ENCODE assay signal across 19 cellular contexts in genomic region chr11:119796363-119797060, GRCh38.
A peak's percentile ranks its signal among the peaks of the same experiment; 100 is the strongest.
DNase-seq lines count a peak whose midpoint lies in the region; ATAC-seq, FAIRE-seq and TF ChIP-seq lines count a peak whose summit lies in the region.
"Had no signal": no experiment of that assay in that cellular context is flagged by ENCODE, and none has a peak within 500 bp of the region (broad histone marks: within the 10 kb centered on the region; RNA-seq: fewer than 3 reads in every experiment).

No MANE protein-coding gene starts in this region.

- ATAC-seq in IMR-90 (ENCODE audit: low read depth), result no peak
- no peak for ATAC-seq in right lobe of liver
- no peak for ATAC-seq in GM21619 (IDR thresholded peaks at IDR 0.05; ENCODE audit: unreplicated experiment)
- ATAC-seq in GM21737 (IDR thresholded peaks at IDR 0.05; ENCODE audit: unreplicated experiment), result no peak
- ATAC-seq: HepG2 had no signal

- in situ Hi-C loops in IMR-90 (cut with MboI; ENCODE audit: low sequenced_read_pairs), result no loop called here

- H4K5ac ChIP-seq in IMR-90 (ENCODE audit: low read depth, low read length) (no peak overlapping the region), H1 (ENCODE audit: insufficient read length, low read depth, low read length) (no peak overlapping the region)

- H3K4me2 ChIP-seq in IMR-90 (ENCODE audit: low read depth, low read length) (no peak overlapping the region), H1 (ENCODE audit: insufficient read depth in 1 of 2, low read depth in 2 of 2, low read length in 2 of 2) (peak overlapping the region; percentile 5 to 55; a peak in 2 of 4 replicates), neural cell (ENCODE audit: low read length) (no peak overlapping the region)

- H2AK5ac ChIP-seq in IMR-90 (ENCODE audit: low read depth, low read length), result no peak overlapping the region
- H2AK5ac ChIP-seq in H1 (ENCODE audit: low read depth, low read length), result 0 out of 2 replicates have a peak overlapping the region, but pooled peaks have one; percentile 65

- H3K4ac ChIP-seq in IMR-90 (ENCODE audit: low read depth, low read length), result no peak overlapping the region
- H3K4ac ChIP-seq in H1 (replicated peaks; ENCODE audit: insufficient read length, low read depth, low read length), result no peak overlapping the region

- no peaks in the 10 kb centered on the region for H3K9me3 ChIP-seq in IMR-90 (ENCODE audit: control insufficient read depth, insufficient read depth, low read length)
- H3K9me3 ChIP-seq in H1 (ENCODE audit: insufficient read depth in 2 of 2, low read depth in 1 of 2, low read length in 1 of 2), result no peaks in the 10 kb centered on the region
- no peaks in the 10 kb centered on the region for H3K9me3 ChIP-seq in neural cell (ENCODE audit: low read length)
- no peaks in the 10 kb centered on the region for H3K9me3 ChIP-seq in right lobe of liver

- no peak for FAIRE-seq in H1 (lab: Jason Lieb, UNC)
- FAIRE-seq: G401.6, GM12891, HepG2 had no signal

- H2AFZ ChIP-seq in IMR-90 (replicated peaks; ENCODE audit: low read length, poor library complexity) (no peak overlapping the region), H1 (ENCODE audit: low read length) (no peak overlapping the region), neural cell (ENCODE audit: low read depth, low read length) (peak overlapping the region; percentile 78)
- H2AFZ ChIP-seq: GM23248 had no signal

- TF ChIP-seq RAD21 in IMR-90 (IDR thresholded peaks at IDR 0.05; ENCODE audit: low read length), result no peak
- no peak for TF ChIP-seq RAD21 in H1 (IDR thresholded peaks at IDR 0.05 in 1 of 2, conservative IDR thresholded peaks at IDR 0.05 in 1 of 2; ENCODE audit: low read depth in 2 of 2, low read length in 2 of 2)
- no peak for TF ChIP-seq RAD21 in neural cell (conservative IDR thresholded peaks at IDR 0.05)

- H2BK120ac ChIP-seq in IMR-90 (ENCODE audit: low read depth, low read length), result no peak overlapping the region
- H2BK120ac ChIP-seq in H1 (replicated peaks; ENCODE audit: low read depth, low read length), result no peak overlapping the region

- TF ChIP-seq EP300 in H1 (IDR thresholded peaks at IDR 0.05; ENCODE audit: borderline replicate concordance in 1 of 2, low read depth in 2 of 2, low read length in 2 of 2) (no peak), neural cell (conservative IDR thresholded peaks at IDR 0.05; ENCODE audit: poor library complexity, severe bottlenecking) (no peak)

- DNase-seq in IMR-90 (no peak), H1 (ENCODE audit: low read depth in 1 of 2, low spot score in 2 of 2) (no peak), right lobe of liver (no peak)
- DNase-seq in activated naive CD4-positive, alpha-beta T cell treated with Interleukin-2 at 50 U/mL for 16 hours, result no peak
- DNase-seq: ACHN; CD4-positive, alpha-beta T cell; GM23248; Karpas-422; MM.1S; NCI-H1105; NCI-H187; NCI-H2171; NCI-H446 treated with DMSO at 0.1 percent for 48 hours had no signal

- H3K23me2 ChIP-seq in H1 (ENCODE audit: low read depth, low read length), result no peaks in the 10 kb centered on the region; the same call in 1 of the 2 replicates

- no peak overlapping the region for H2BK20ac ChIP-seq in IMR-90 (ENCODE audit: low read depth, low read length)
- peak overlapping the region; percentile 80; the same call in 1 of the 2 replicates for H2BK20ac ChIP-seq in H1 (ENCODE audit: low read length)

- TF ChIP-seq POLR2A in IMR-90 (IDR thresholded peaks at IDR 0.05; ENCODE audit: low read depth, low read length) (no peak), H1 (IDR thresholded peaks at IDR 0.05; ENCODE audit: control extremely low read depth in 1 of 2, low read depth in 2 of 2, low read length in 2 of 2) (no peak), right lobe of liver (IDR thresholded peaks at IDR 0.05) (no peak)

- H3K23ac ChIP-seq in IMR-90 (ENCODE audit: low read depth, low read length) (no peak overlapping the region), H1 (ENCODE audit: insufficient read length) (no peak overlapping the region)

- H3K14ac ChIP-seq in IMR-90 (replicated peaks; ENCODE audit: low read depth, low read length) (no peak overlapping the region), H1 (ENCODE audit: insufficient read length) (no peak overlapping the region)

- H2AK9ac ChIP-seq in IMR-90 (replicated peaks; ENCODE audit: low read depth, low read length, poor library complexity), result peak overlapping the region; percentile 65

- intact Hi-C loops in IMR-90 (cut with micrococcal nuclease), result no loop called here
- intact Hi-C loops in right lobe of liver (cut with DNase I), result no loop called here

- WGBS in IMR-90 (ENCODE audit: extremely low coverage in 2 of 2, insufficient read length in 1 of 2), 2 experiments, result 33% methylated on average over 1 of the region's 8 CpGs; no CpG with 5 or more reads in 1 of the 2 experiments
- WGBS in H1 (ENCODE audit: extremely low coverage in 1 of 2, insufficient coverage in 1 of 2, insufficient read length in 1 of 2, insufficient replicate concordance in 2 of 2, low coverage in 1 of 2, low lambda C conversion rate in 2 of 2, missing lambda C conversion rate in 1 of 2), 2 experiments, result 69% methylated on average over 8 of the region's 8 CpGs; no CpG with 5 or more reads in 1 of the 2 experiments
- 78% methylated on average over 1 of the region's 8 CpGs for WGBS in right lobe of liver (ENCODE audit: insufficient coverage, low coverage, low lambda C conversion rate, missing lambda C conversion rate)

- H3K27ac ChIP-seq in IMR-90 (ENCODE audit: insufficient read depth, low read length), result no peak overlapping the region
- no peak overlapping the region for H3K27ac ChIP-seq in H1 (ENCODE audit: low read depth, low read length)
- peak overlapping the region; percentile 71 for H3K27ac ChIP-seq in neural cell (ENCODE audit: low read length)
- no peak overlapping the region for H3K27ac ChIP-seq in right lobe of liver

- no TSS peak for BruUV-seq in IMR-90 (replicated peaks; lab: Mats Ljungman, UMichigan)

- CTCF ChIA-PET in IMR-90 (lab: Yijun Ruan, JAX) (interaction anchor here (0.6 kb wide), 1 partner anchor 202 kb away, joined by 3 read pairs; no protein-coding TSS in a partner anchor), H1 (lab: Charles Lee; ENCODE audit: partially characterized antibody) (interaction anchor here (0.7 to 1.7 kb wide), 6 partner anchors 21 to 1868 kb away, joined by 3 to 4 read pairs (median 4); no protein-coding TSS in a partner anchor)

- H3K9ac ChIP-seq in IMR-90 (ENCODE audit: low read depth, low read length) (no peak overlapping the region), H1 (replicated peaks in 1 of 4; ENCODE audit: extremely low read depth in 1 of 4, low read depth in 3 of 4, low read length in 3 of 4) (no peak overlapping the region), neural cell (ENCODE audit: low read length) (peak overlapping the region; percentile 50)
- H3K9ac ChIP-seq: GM23248 had no signal

- H2BK12ac ChIP-seq in H1 (ENCODE audit: low read depth, low read length), result peak overlapping the region; percentile 97; the same call in 1 of the 2 replicates

- dilution Hi-C loops in IMR-90 (cut with HindIII; ENCODE audit: low sequenced_read_pairs, unreplicated experiment), result no loop called here

- H4K91ac ChIP-seq in IMR-90 (ENCODE audit: insufficient read depth, low read depth, low read length) (no peak overlapping the region), H1 (replicated peaks; ENCODE audit: insufficient read length, low read length) (no peak overlapping the region)

- H2BK15ac ChIP-seq in IMR-90 (ENCODE audit: low read depth, low read length) (no peak overlapping the region), H1 (ENCODE audit: low read length) (peak overlapping the region; percentile 72; the same call in 1 of the 2 replicates)

- H4K20me1 ChIP-seq in IMR-90 (ENCODE audit: insufficient read depth, low read length) (no peaks in the 10 kb centered on the region; the same call in 1 of the 2 replicates), H1 (replicated peaks in 1 of 2; ENCODE audit: control insufficient read depth in 1 of 2, insufficient read depth in 2 of 2, low read length in 2 of 2) (peaks cover 0 to 2% of the 10 kb centered on the region in 2 experiments), neural cell (ENCODE audit: insufficient read depth) (no peaks in the 10 kb centered on the region)

- no peaks in the 10 kb centered on the region for H3K9me2 ChIP-seq in neural cell (ENCODE audit: insufficient read depth, low read length)

- POLR2A ChIA-PET in IMR-90 (lab: Charles Lee; ENCODE audit: unreplicated experiment) (no interaction called here), H1 (lab: Charles Lee; ENCODE audit: partially characterized antibody) (interaction anchor here (1.4 kb wide), 1 partner anchor 70 kb away, joined by 3 read pairs; no protein-coding TSS in a partner anchor)

- H3K79me2 ChIP-seq in H1 (ENCODE audit: control insufficient read depth in 1 of 2, insufficient read depth in 2 of 2, low read length in 2 of 2), result no peaks in the 10 kb centered on the region
- H3K79me2 ChIP-seq in neural cell (replicated peaks; ENCODE audit: insufficient read depth, low read length), result no peaks in the 10 kb centered on the region

- no peaks in the 10 kb centered on the region for H3F3A ChIP-seq in neural cell (ENCODE audit: insufficient read depth, low read length, poor library complexity, severe bottlenecking)

- H3K18ac ChIP-seq in IMR-90 (ENCODE audit: low read depth, low read length) (no peak overlapping the region), H1 (ENCODE audit: extremely low read depth, low read length) (0 out of 2 replicates have a peak overlapping the region, but pooled peaks have one; percentile 87)

- no peaks in the 10 kb centered on the region for H3K4me1 ChIP-seq in IMR-90 (ENCODE audit: control insufficient read depth, insufficient read depth, low read length)
- H3K4me1 ChIP-seq in H1 (replicated peaks in 1 of 4; ENCODE audit: control insufficient read depth in 3 of 4, insufficient read depth in 4 of 4, low read length in 3 of 4), result peaks cover 18 to 46% (median 36%) of the 10 kb centered on the region in 4 experiments
- no peaks in the 10 kb centered on the region for H3K4me1 ChIP-seq in right lobe of liver

- no peak overlapping the region for H3K4me3 ChIP-seq in IMR-90 (ENCODE audit: insufficient read depth, low read depth, low read length)
- H3K4me3 ChIP-seq in H1 (ENCODE audit: extremely low read depth in 1 of 4, insufficient read depth in 2 of 4, low read depth in 3 of 4, low read length in 4 of 4), result no peak overlapping the region
- H3K4me3 ChIP-seq in neural cell (ENCODE audit: low read length), result no peak overlapping the region
- no peak overlapping the region for H3K4me3 ChIP-seq in right lobe of liver
- H3K4me3 ChIP-seq: GM23248 had no signal

- no peak overlapping the region for H3K56ac ChIP-seq in IMR-90 (ENCODE audit: extremely low read depth, insufficient read depth, low read length)
- H3K56ac ChIP-seq in H1 (replicated peaks; ENCODE audit: insufficient read length, low read depth, low read length), result no peak overlapping the region

- no peaks in the 10 kb centered on the region for H3K9me1 ChIP-seq in IMR-90 (ENCODE audit: insufficient read depth, low read length)

- H4K8ac ChIP-seq in IMR-90 (ENCODE audit: low read depth in 2 of 2, low read length in 2 of 2) (no peak overlapping the region), H1 (ENCODE audit: extremely low read depth, insufficient read depth, low read length) (no peak overlapping the region)

- H3K79me1 ChIP-seq in IMR-90 (ENCODE audit: low read depth in 1 of 2, low read length in 2 of 2), result no peaks in the 10 kb centered on the region
- no peaks in the 10 kb centered on the region for H3K79me1 ChIP-seq in H1 (ENCODE audit: low read depth, low read length)

- peaks cover 21% of the 10 kb centered on the region for H3K27me3 ChIP-seq in IMR-90 (ENCODE audit: control insufficient read depth, insufficient read depth, low read length)
- peaks cover 2 to 49% (median 42%) of the 10 kb centered on the region in 4 experiments for H3K27me3 ChIP-seq in H1 (replicated peaks in 1 of 4; ENCODE audit: control insufficient read depth in 3 of 4, extremely low read depth in 1 of 4, insufficient read depth in 3 of 4, low read length in 3 of 4)
- H3K27me3 ChIP-seq in neural cell (ENCODE audit: insufficient read depth, low read depth, low read length), result peaks cover 31% of the 10 kb centered on the region
- H3K27me3 ChIP-seq in right lobe of liver, result no peaks in the 10 kb centered on the region

- TF ChIP-seq CTCF in IMR-90 (conservative IDR thresholded peaks at IDR 0.05; ENCODE audit: low read depth, low read length) (no peak), H1 (IDR thresholded peaks at IDR 0.05; ENCODE audit: control extremely low read depth in 1 of 3, insufficient read depth in 1 of 3, low read depth in 1 of 3, low read length in 3 of 3) (no peak), neural cell (IDR thresholded peaks at IDR 0.05; ENCODE audit: poor library complexity, severe bottlenecking) (no peak), right lobe of liver (IDR thresholded peaks at IDR 0.05) (no peak)

- no peak overlapping the region for H2BK5ac ChIP-seq in IMR-90 (ENCODE audit: low read depth, low read length, poor library complexity, severe bottlenecking)
- peak overlapping the region; percentile 52 for H2BK5ac ChIP-seq in H1 (ENCODE audit: low read depth, low read length)

- H3K36me3 ChIP-seq in IMR-90 (ENCODE audit: control insufficient read depth, insufficient read depth, low read length) (no peaks in the 10 kb centered on the region), H1 (ENCODE audit: control insufficient read depth in 2 of 4, insufficient read depth in 4 of 4, low read length in 3 of 4) (no peaks in the 10 kb centered on the region), neural cell (ENCODE audit: insufficient read depth, low read length) (no peaks in the 10 kb centered on the region), right lobe of liver (no peaks in the 10 kb centered on the region)

Comparison
In these comparisons a context has a peak if more than half of its experiments do, and no peak if none do; other contexts are left out.
1. H3K4me2 ChIP-seq: peak in H1 (2 of 2); none in IMR-90 (single experiment) and neural cell (single experiment).